Comparison of ENCODE assay signal across 1 cellular context in genomic region chr15:63362196-63362595, GRCh38.
TF ChIP-seq lines count a peak whose summit lies in the region.

No MANE protein-coding gene starts in this region.

TF ChIP-seq in K562, 482 proteins besides CTCF, POLR2A, EP300 and RAD21 (continued from another document and continues in another):
- TF ChIP-seq RFX7 (CRISPR knock-in tag; IDR thresholded peaks at IDR 0.05): no peak
- TF ChIP-seq NRF1 (conservative IDR thresholded peaks at IDR 0.05 in 1 of 2, IDR thresholded peaks at IDR 0.05 in 1 of 2): 0 out of 4 replicates have a peak, but pooled peaks have one; percentile 11 to 17
- TF ChIP-seq ZNF253 (CRISPR knock-in tag; conservative IDR thresholded peaks at IDR 0.05): no peak
- TF ChIP-seq IRF1 (CRISPR knock-in tag; IDR thresholded peaks at IDR 0.05; ENCODE audit: borderline replicate concordance): no peak
- TF ChIP-seq HDAC6 (IDR thresholded peaks at IDR 0.05; ENCODE audit: low read depth, low read length): no peak
- TF ChIP-seq TAF15 (IDR thresholded peaks at IDR 0.05; ENCODE audit: low read depth, low read length): no peak
- TF ChIP-seq SMARCA4 (IDR thresholded peaks at IDR 0.05): peak; percentile 65; the same call in 1 of the 2 replicates
- no peak for TF ChIP-seq HSF4 (CRISPR knock-in tag; IDR thresholded peaks at IDR 0.05; ENCODE audit: borderline replicate concordance)
- TF ChIP-seq, protein P1, sequence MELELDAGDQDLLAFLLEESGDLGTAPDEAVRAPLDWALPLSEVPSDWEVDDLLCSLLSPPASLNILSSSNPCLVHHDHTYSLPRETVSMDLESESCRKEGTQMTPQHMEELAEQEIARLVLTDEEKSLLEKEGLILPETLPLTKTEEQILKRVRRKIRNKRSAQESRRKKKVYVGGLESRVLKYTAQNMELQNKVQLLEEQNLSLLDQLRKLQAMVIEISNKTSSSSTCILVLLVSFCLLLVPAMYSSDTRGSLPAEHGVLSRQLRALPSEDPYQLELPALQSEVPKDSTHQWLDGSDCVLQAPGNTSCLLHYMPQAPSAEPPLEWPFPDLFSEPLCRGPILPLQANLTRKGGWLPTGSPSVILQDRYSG (tag; conservative IDR thresholded peaks at IDR 0.05; ENCODE audit: low read depth): no peak; the same call in 1 of the 2 replicates
- no peak for TF ChIP-seq ID3 (CRISPR knock-in tag; IDR thresholded peaks at IDR 0.05)
- no peak for TF ChIP-seq ID3 (tag; IDR thresholded peaks at IDR 0.05)
- TF ChIP-seq ZNF57 (CRISPR knock-in tag; IDR thresholded peaks at IDR 0.05): no peak
- TF ChIP-seq, protein P2, sequence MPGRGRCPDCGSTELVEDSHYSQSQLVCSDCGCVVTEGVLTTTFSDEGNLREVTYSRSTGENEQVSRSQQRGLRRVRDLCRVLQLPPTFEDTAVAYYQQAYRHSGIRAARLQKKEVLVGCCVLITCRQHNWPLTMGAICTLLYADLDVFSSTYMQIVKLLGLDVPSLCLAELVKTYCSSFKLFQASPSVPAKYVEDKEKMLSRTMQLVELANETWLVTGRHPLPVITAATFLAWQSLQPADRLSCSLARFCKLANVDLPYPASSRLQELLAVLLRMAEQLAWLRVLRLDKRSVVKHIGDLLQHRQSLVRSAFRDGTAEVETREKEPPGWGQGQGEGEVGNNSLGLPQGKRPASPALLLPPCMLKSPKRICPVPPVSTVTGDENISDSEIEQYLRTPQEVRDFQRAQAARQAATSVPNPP (IDR thresholded peaks at IDR 0.05; ENCODE audit: borderline replicate concordance, insufficient read depth, insufficient read length): no peak
- TF ChIP-seq ZNF561 (CRISPR knock-in tag; conservative IDR thresholded peaks at IDR 0.05): no peak
- no peak for TF ChIP-seq ZNF165 (CRISPR knock-in tag; IDR thresholded peaks at IDR 0.05; ENCODE audit: borderline replicate concordance)
- TF ChIP-seq GATA2 (CRISPR knock-in tag; IDR thresholded peaks at IDR 0.05): peak; percentile 27; the same call in 1 of the 2 replicates
- no peak for TF ChIP-seq POLR3G (IDR thresholded peaks at IDR 0.05; ENCODE audit: extremely low read depth, insufficient read length, insufficient replicate concordance)
- no peak for TF ChIP-seq HNRNPL (IDR thresholded peaks at IDR 0.05; ENCODE audit: low read depth, low read length)
- TF ChIP-seq MAFG (tag; conservative IDR thresholded peaks at IDR 0.05): no peak
- no peak for TF ChIP-seq WHSC1 (IDR thresholded peaks at IDR 0.05; ENCODE audit: low read length)
- TF ChIP-seq ETV6 (IDR thresholded peaks at IDR 0.05; ENCODE audit: borderline replicate concordance in 1 of 2, low read depth in 2 of 2, low read length in 1 of 2): no peak
- no peak for TF ChIP-seq ETV6 (CRISPR knock-in tag; IDR thresholded peaks at IDR 0.05; ENCODE audit: borderline replicate concordance)
- TF ChIP-seq JUN (IDR thresholded peaks at IDR 0.05; ENCODE audit: borderline replicate concordance, low read depth, low read length): 0 out of 2 replicates have a peak, but pooled peaks have one; percentile 24
- TF ChIP-seq JUN (CRISPR knock-in tag; IDR thresholded peaks at IDR 0.05; ENCODE audit: borderline replicate concordance): no peak
- no peak for TF ChIP-seq ZFPM2 (CRISPR knock-in tag; IDR thresholded peaks at IDR 0.05)
- TF ChIP-seq ZBTB5 (IDR thresholded peaks at IDR 0.05): no peak
- no peak for TF ChIP-seq COPS2 (conservative IDR thresholded peaks at IDR 0.05)
- TF ChIP-seq POLR2B (IDR thresholded peaks at IDR 0.05; ENCODE audit: low read depth, partially characterized antibody): no peak
- no peak for TF ChIP-seq ZNF124 (CRISPR knock-in tag; IDR thresholded peaks at IDR 0.05)
- peak; percentile 59 for TF ChIP-seq ARID1B (IDR thresholded peaks at IDR 0.05)
- TF ChIP-seq BMI1 (IDR thresholded peaks at IDR 0.05; ENCODE audit: low read length): no peak
- no peak for TF ChIP-seq HDGF (IDR thresholded peaks at IDR 0.05)
- no peak for TF ChIP-seq HCFC1 (IDR thresholded peaks at IDR 0.05; ENCODE audit: low read depth, low read length)
- no peak for TF ChIP-seq KLF13 (tag; IDR thresholded peaks at IDR 0.05; ENCODE audit: borderline replicate concordance, low read depth)
- TF ChIP-seq CHAMP1 (IDR thresholded peaks at IDR 0.05): peak; percentile 39; the same call in 1 of the 2 replicates
- TF ChIP-seq, protein P3, sequence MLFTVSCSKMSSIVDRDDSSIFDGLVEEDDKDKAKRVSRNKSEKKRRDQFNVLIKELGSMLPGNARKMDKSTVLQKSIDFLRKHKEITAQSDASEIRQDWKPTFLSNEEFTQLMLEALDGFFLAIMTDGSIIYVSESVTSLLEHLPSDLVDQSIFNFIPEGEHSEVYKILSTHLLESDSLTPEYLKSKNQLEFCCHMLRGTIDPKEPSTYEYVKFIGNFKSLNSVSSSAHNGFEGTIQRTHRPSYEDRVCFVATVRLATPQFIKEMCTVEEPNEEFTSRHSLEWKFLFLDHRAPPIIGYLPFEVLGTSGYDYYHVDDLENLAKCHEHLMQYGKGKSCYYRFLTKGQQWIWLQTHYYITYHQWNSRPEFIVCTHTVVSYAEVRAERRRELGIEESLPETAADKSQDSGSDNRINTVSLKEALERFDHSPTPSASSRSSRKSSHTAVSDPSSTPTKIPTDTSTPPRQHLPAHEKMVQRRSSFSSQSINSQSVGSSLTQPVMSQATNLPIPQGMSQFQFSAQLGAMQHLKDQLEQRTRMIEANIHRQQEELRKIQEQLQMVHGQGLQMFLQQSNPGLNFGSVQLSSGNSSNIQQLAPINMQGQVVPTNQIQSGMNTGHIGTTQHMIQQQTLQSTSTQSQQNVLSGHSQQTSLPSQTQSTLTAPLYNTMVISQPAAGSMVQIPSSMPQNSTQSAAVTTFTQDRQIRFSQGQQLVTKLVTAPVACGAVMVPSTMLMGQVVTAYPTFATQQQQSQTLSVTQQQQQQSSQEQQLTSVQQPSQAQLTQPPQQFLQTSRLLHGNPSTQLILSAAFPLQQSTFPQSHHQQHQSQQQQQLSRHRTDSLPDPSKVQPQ (CRISPR knock-in tag; IDR thresholded peaks at IDR 0.05; ENCODE audit: borderline replicate concordance): no peak
- TF ChIP-seq SMARCE1 (IDR thresholded peaks at IDR 0.05): peak; percentile 56; the same call in 1 of the 2 replicates
- TF ChIP-seq ARID4B (CRISPR knock-in tag; IDR thresholded peaks at IDR 0.05): no peak
- TF ChIP-seq, protein P4, sequence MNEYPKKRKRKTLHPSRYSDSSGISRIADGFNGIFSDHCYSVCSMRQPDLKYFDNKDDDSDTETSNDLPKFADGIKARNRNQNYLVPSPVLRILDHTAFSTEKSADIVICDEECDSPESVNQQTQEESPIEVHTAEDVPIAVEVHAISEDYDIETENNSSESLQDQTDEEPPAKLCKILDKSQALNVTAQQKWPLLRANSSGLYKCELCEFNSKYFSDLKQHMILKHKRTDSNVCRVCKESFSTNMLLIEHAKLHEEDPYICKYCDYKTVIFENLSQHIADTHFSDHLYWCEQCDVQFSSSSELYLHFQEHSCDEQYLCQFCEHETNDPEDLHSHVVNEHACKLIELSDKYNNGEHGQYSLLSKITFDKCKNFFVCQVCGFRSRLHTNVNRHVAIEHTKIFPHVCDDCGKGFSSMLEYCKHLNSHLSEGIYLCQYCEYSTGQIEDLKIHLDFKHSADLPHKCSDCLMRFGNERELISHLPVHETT (CRISPR knock-in tag; conservative IDR thresholded peaks at IDR 0.05 in 1 of 2, IDR thresholded peaks at IDR 0.05 in 1 of 2): 0 out of 4 replicates have a peak, but pooled peaks of 1 of the 2 experiments have one; percentile 26
- no peak for TF ChIP-seq KLF16 (IDR thresholded peaks at IDR 0.05)
- TF ChIP-seq, protein P5, sequence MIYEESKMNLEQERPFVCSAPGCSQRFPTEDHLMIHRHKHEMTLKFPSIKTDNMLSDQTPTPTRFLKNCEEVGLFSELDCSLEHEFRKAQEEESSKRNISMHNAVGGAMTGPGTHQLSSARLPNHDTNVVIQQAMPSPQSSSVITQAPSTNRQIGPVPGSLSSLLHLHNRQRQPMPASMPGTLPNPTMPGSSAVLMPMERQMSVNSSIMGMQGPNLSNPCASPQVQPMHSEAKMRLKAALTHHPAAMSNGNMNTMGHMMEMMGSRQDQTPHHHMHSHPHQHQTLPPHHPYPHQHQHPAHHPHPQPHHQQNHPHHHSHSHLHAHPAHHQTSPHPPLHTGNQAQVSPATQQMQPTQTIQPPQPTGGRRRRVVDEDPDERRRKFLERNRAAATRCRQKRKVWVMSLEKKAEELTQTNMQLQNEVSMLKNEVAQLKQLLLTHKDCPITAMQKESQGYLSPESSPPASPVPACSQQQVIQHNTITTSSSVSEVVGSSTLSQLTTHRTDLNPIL (CRISPR knock-in tag; IDR thresholded peaks at IDR 0.05): no peak
- TF ChIP-seq, protein P6, sequence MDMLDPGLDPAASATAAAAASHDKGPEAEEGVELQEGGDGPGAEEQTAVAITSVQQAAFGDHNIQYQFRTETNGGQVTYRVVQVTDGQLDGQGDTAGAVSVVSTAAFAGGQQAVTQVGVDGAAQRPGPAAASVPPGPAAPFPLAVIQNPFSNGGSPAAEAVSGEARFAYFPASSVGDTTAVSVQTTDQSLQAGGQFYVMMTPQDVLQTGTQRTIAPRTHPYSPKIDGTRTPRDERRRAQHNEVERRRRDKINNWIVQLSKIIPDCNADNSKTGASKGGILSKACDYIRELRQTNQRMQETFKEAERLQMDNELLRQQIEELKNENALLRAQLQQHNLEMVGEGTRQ (CRISPR knock-in tag; IDR thresholded peaks at IDR 0.05): no peak
- TF ChIP-seq SMARCC2 (IDR thresholded peaks at IDR 0.05; ENCODE audit: low read depth): no peak
